Comparison of ENCODE assay signal across 13 cellular contexts in genomic region chr1:112011231-112011630, GRCh38. TPM values are rescaled to one million over a fixed set of nuclear protein-coding genes. Genes with fewer than 3 reads are reported as not detected.
A peak's percentile ranks its signal among the peaks of the same experiment; 100 is the strongest.
DNase-seq lines count a peak whose midpoint lies in the region; ATAC-seq and TF ChIP-seq lines count a peak whose summit lies in the region.
"Had no signal": no experiment of that assay in that cellular context is flagged by ENCODE, and none has a peak within 500 bp of the region (broad histone marks: within the 10 kb centered on the region; RNA-seq: fewer than 3 reads in every experiment).

No MANE protein-coding gene starts in this region.

- no peak overlapping the region for H3K27ac Mint-ChIP-seq in T-helper 2 cell treated with Interferon-gamma antibody and Interleukin-4, amounts not matched to agents 5 μg/mL and 100 μg/mL, for 36 hours
- H3K27ac Mint-ChIP-seq: natural killer cell treated with Interleukin-12 subunit alpha and Interleukin-12 subunit beta and Interleukin-15 and Interleukin-18, amount 100 ng/mL, for 72 hours; WTC11 had no signal

- CTCF ChIA-PET in PC-3 (lab: Charles Lee) = no interaction called here

- no peaks in the 10 kb centered on the region for H3K36me3 Mint-ChIP-seq in T-helper 2 cell treated with Interferon-gamma antibody and Interleukin-4, amounts not matched to agents 5 μg/mL and 100 μg/mL, for 36 hours (ENCODE audit: low read depth)
- H3K36me3 Mint-ChIP-seq: natural killer cell treated with Interleukin-12 subunit alpha and Interleukin-12 subunit beta and Interleukin-15 and Interleukin-18, amount 100 ng/mL, for 72 hours; WTC11 had no signal

- H3K27ac ChIP-seq in PC-3 (ENCODE audit: low read length) (no peak overlapping the region), ascending aorta (no peak overlapping the region)
- H3K27ac ChIP-seq: cardiac muscle cell had no signal

- H3F3A ChIP-seq in PC-3 (ENCODE audit: low read length, unreplicated experiment) = no peaks in the 10 kb centered on the region

- no peaks in the 10 kb centered on the region for H3K4me1 ChIP-seq in PC-3 (ENCODE audit: insufficient read depth, low read length)
- H3K4me1 ChIP-seq in ascending aorta = no peaks in the 10 kb centered on the region

- no peaks in the 10 kb centered on the region for H3K79me2 ChIP-seq in PC-3 (ENCODE audit: low read length)

- no peak overlapping the region for H3K4me3 Mint-ChIP-seq in T-helper 2 cell treated with Interferon-gamma antibody and Interleukin-4, amounts not matched to agents 5 μg/mL and 100 μg/mL, for 36 hours
- H3K4me3 Mint-ChIP-seq: natural killer cell treated with Interleukin-12 subunit alpha and Interleukin-12 subunit beta and Interleukin-15 and Interleukin-18, amount 100 ng/mL, for 72 hours; WTC11 had no signal

- intact Hi-C loops in PC-3 (cut with micrococcal nuclease) = no loop called here
- intact Hi-C loops in ascending aorta (cut with DNase I) = no loop called here

- no peaks in the 10 kb centered on the region for H3K9me3 ChIP-seq in PC-3 (ENCODE audit: low read length)
- H3K9me3 ChIP-seq in ascending aorta = no peaks in the 10 kb centered on the region

- no peaks in the 10 kb centered on the region for H4K20me1 ChIP-seq in PC-3 (ENCODE audit: low read length)

- H3K36me3 ChIP-seq in PC-3 (ENCODE audit: low read depth, low read length) = no peaks in the 10 kb centered on the region
- no peaks in the 10 kb centered on the region for H3K36me3 ChIP-seq in ascending aorta
- H3K36me3 ChIP-seq: cardiac muscle cell had no signal

- no TSS peak for BruUV-seq in PC-3 (replicated peaks; lab: Mats Ljungman, UMichigan)

- POLR2A ChIA-PET in PC-3 (lab: Charles Lee; ENCODE audit: unreplicated experiment) = no interaction called here

- no peak overlapping the region for H3K9ac ChIP-seq in PC-3 (ENCODE audit: low read length)

- peaks cover 32% of the 10 kb centered on the region; the same call in 1 of the 2 replicates for H3K27me3 ChIP-seq in PC-3 (ENCODE audit: low read length)
- H3K27me3 ChIP-seq in ascending aorta = no peaks in the 10 kb centered on the region

- TF ChIP-seq CTCF in PC-3 (conservative IDR thresholded peaks at IDR 0.05; ENCODE audit: low read depth, low read length) = no peak
- TF ChIP-seq CTCF in ascending aorta (IDR thresholded peaks at IDR 0.05) = no peak

- H3K4me2 ChIP-seq in PC-3 (ENCODE audit: low read length) = no peak overlapping the region

- H3K9me3 Mint-ChIP-seq in T-helper 2 cell treated with Interferon-gamma antibody and Interleukin-4, amounts not matched to agents 5 μg/mL and 100 μg/mL, for 36 hours = no peaks in the 10 kb centered on the region

- H2AFZ ChIP-seq in PC-3 (ENCODE audit: low read length) = no peak overlapping the region

- H3K4me3 ChIP-seq in PC-3 (ENCODE audit: low read length) = no peak overlapping the region
- no peak overlapping the region for H3K4me3 ChIP-seq in ascending aorta
- H3K4me3 ChIP-seq: cardiac muscle cell had no signal

- H3K27me3 Mint-ChIP-seq in T-helper 2 cell treated with Interferon-gamma antibody and Interleukin-4, amounts not matched to agents 5 μg/mL and 100 μg/mL, for 36 hours (ENCODE audit: low read depth) = peaks cover 7% of the 10 kb centered on the region

- H3K4me1 Mint-ChIP-seq in T-helper 2 cell treated with Interferon-gamma antibody and Interleukin-4, amounts not matched to agents 5 μg/mL and 100 μg/mL, for 36 hours (ENCODE audit: low read depth) = no peaks in the 10 kb centered on the region

- ATAC-seq in PC-3 (peak; percentile 53; the same call in 1 of the 2 replicates), HG03469 (IDR thresholded peaks at IDR 0.05; ENCODE audit: unreplicated experiment) (no peak)
- ATAC-seq: natural killer cell treated with Interleukin-12 subunit alpha and Interleukin-12 subunit beta and Interleukin-15 and Interleukin-18, amount 100 ng/mL, for 72 hours; WTC11 had no signal

- DNase-seq in ELR (ENCODE audit: low read depth) (peak; percentile 56), PC-3 (peak; percentile 51), fibroblast of peridontal ligament (ENCODE audit: extremely low read depth) (peak; percentile 67), renal cortical epithelial cell (ENCODE audit: low read depth) (peak; percentile 18), ascending aorta (ENCODE audit: low spot score in 2 of 2) (no peak), GDM1 (lab: John Stamatoyannopoulos, UW) (no peak)
- no peak for DNase-seq in T-helper 2 cell treated with Interferon-gamma antibody and Interleukin-4, amounts not matched to agents 5 μg/mL and 100 μg/mL, for 36 hours (ENCODE audit: low spot score)
- DNase-seq: activated CD8-positive, alpha-beta memory T cell treated with anti-CD3 and anti-CD28 coated beads, Interleukin-2, amount 50 U/mL, for 48 hours; SIG-M5 had no signal

- no peaks in the 10 kb centered on the region for H3K9me2 ChIP-seq in PC-3 (replicated peaks; ENCODE audit: low read length)

RNA-seq across cellular contexts. Expression of gene KCND3, which starts 21.8 kb away (rescaled TPM):
- total RNA-seq in PC-3 (2014; rRNA removed) (not detected in 2 replicates), renal cortical epithelial cell (0.17 and 0.30 TPM in 2 replicates), ascending aorta (13.3 TPM)
- total RNA-seq: natural killer cell treated with Interleukin-12 subunit alpha and Interleukin-12 subunit beta and Interleukin-15 and Interleukin-18, amount 100 ng/mL, for 72 hours had no signal

Comparison
In these comparisons a context has a peak if more than half of its experiments do, and no peak if none do; other contexts are left out.
1. DNase-seq: peak in ELR (single experiment), PC-3 (single experiment), fibroblast of peridontal ligament (single experiment) and renal cortical epithelial cell (single experiment); none in ascending aorta (0 of 2), GDM1 (single experiment) and T-helper 2 cell treated with Interferon-gamma antibody and Interleukin-4, amounts not matched to agents 5 μg/mL and 100 μg/mL, for 36 hours (single experiment).
2. RNA of gene KCND3, which starts 21.8 kb away (total RNA-seq): 13.3 TPM in ascending aorta (single experiment); 0.17 to 0.30 TPM in renal cortical epithelial cell and not detected in PC-3; every median in the first group is over 10 times any median in the second.